ENCODE assay signal across 8 cellular contexts in the genomic region with DNA sequence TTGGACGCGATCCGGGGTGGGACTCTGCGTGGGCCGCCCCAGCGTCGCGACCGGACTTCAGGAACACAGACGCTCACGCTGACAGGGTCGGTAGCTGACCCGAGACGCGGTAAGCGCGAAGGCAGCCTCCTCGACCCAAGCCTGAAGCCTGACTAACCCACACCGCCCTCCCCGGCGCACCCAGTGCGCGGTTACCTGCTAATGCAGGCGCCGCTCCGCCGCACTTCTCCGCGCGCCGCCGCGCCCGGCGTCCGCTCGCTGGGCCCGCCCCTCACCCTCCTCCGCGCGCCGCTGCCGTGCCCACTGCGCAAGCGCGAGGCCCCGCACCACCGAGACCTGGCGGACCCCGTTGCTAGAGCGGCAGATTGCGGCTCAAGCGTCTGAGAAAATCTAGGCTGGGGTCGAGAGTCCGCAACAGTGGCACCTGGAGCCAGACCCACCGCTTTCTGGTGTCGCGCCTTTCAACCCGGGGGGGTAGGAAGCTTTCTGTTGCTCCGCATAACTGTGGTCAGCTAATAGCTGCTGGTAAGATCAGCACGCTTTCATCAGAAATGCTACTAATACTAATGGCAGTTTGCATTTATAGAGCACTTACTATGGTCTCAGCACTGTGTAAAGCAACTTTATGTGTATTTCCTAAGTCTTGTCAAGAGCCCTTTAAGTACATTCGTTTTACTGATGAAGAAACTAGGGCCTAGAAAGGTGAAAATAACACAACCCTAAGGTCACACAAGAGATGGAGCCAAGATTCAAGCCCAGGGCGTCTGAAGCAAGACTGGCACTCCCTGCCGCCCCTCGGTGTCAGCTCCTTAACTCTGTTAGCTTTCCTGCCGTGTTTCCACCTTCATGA. TPM values are rescaled to one million over a fixed set of nuclear protein-coding genes. Genes with fewer than 3 reads are reported as not detected.
DNase-seq lines count a peak whose midpoint lies in the region; ATAC-seq and TF ChIP-seq lines count a peak whose summit lies in the region.

Gene TBCCD1 (minus strand): TSS at position 268 of the 850 bp plus-strand sequence. CDS start 3,010 bp downstream, outside the sequence.

- DNase-seq in NCI-H146 treated with DMSO at 0.1 percent for 48 hours (lab: John Stamatoyannopoulos, UW; ENCODE audit: unreplicated experiment) (peak; percentile 90), T-helper 17 cell (peak; percentile 94 to 99 (median 95)), amygdala (lab: John Stamatoyannopoulos, UW) (peak; percentile 37 to 95 (median 84)), left ventricle myocardium inferior (peak; percentile 91), progenitor cell of endocrine pancreas (ENCODE audit: low spot score, unreplicated experiment) (peak; percentile 98), upper lobe of right lung (peak; percentile 96)

- peaks cover 2% of the 10 kb centered on the region for H3K36me3 ChIP-seq in left ventricle myocardium inferior
- H3K36me3 ChIP-seq in upper lobe of right lung = peaks cover 1% of the 10 kb centered on the region

- peaks cover 81% of the 10 kb centered on the region for H3K4me1 ChIP-seq in left ventricle myocardium inferior
- peaks cover 27% of the 10 kb centered on the region for H3K4me1 ChIP-seq in upper lobe of right lung

- H3K9me3 Mint-ChIP-seq in progenitor cell of endocrine pancreas (ENCODE audit: low read depth) = no peaks in the 10 kb centered on the region

- H3K27me3 ChIP-seq in left ventricle myocardium inferior (ENCODE audit: low read depth) = no peaks in the 10 kb centered on the region
- no peaks in the 10 kb centered on the region for H3K27me3 ChIP-seq in upper lobe of right lung

- ATAC-seq in HG02870 (IDR thresholded peaks at IDR 0.05; ENCODE audit: unreplicated experiment) (peak; percentile 32), T-helper 17 cell (peak; percentile 63), upper lobe of right lung (peak; percentile 90)

- peak within 1 kb of the TSS; percentile 88 for H3K4me3 ChIP-seq in left ventricle myocardium inferior
- H3K4me3 ChIP-seq in upper lobe of right lung = peak within 1 kb of the TSS; percentile 100

- TF ChIP-seq POLR2A in GM15510 (IDR thresholded peaks at IDR 0.05; ENCODE audit: borderline replicate concordance, extremely low read depth, insufficient read length) = peak; percentile 98

- intact Hi-C loops in left ventricle myocardium inferior (cut with micrococcal nuclease) (no loop called here), upper lobe of right lung (cut with DNase I) (no loop called here)

- TF ChIP-seq CTCF in left ventricle myocardium inferior (IDR thresholded peaks at IDR 0.05; ENCODE audit: borderline replicate concordance) (no peak), progenitor cell of endocrine pancreas (IDR thresholded peaks at IDR 0.05; ENCODE audit: unreplicated experiment) (no peak), upper lobe of right lung (IDR thresholded peaks at IDR 0.05) (no peak)

- H3K9me3 ChIP-seq in T-helper 17 cell (ENCODE audit: control insufficient read depth, low read length, poor library complexity, severe bottlenecking) (no peaks in the 10 kb centered on the region), left ventricle myocardium inferior (replicated peaks) (no peaks in the 10 kb centered on the region), upper lobe of right lung (no peaks in the 10 kb centered on the region)

- H3K27me3 Mint-ChIP-seq in T-helper 17 cell = no peaks in the 10 kb centered on the region
- no peaks in the 10 kb centered on the region for H3K27me3 Mint-ChIP-seq in progenitor cell of endocrine pancreas

- H3K4me1 Mint-ChIP-seq in T-helper 17 cell (peaks cover 38% of the 10 kb centered on the region), progenitor cell of endocrine pancreas (ENCODE audit: low read depth) (peaks cover 26% of the 10 kb centered on the region)

- H3K27ac ChIP-seq in left ventricle myocardium inferior (replicated peaks) = peak within 1 kb of the TSS; percentile 91
- peak within 1 kb of the TSS; percentile 90 for H3K27ac ChIP-seq in upper lobe of right lung

- peaks cover 2% of the 10 kb centered on the region for H3K36me3 Mint-ChIP-seq in T-helper 17 cell (ENCODE audit: low read depth)
- peaks cover 2% of the 10 kb centered on the region for H3K36me3 Mint-ChIP-seq in progenitor cell of endocrine pancreas (ENCODE audit: insufficient read depth)

- peak within 1 kb of the TSS; percentile 92 for H3K27ac Mint-ChIP-seq in T-helper 17 cell
- H3K27ac Mint-ChIP-seq in progenitor cell of endocrine pancreas = peak within 1 kb of the TSS; percentile 96

- H3K4me3 Mint-ChIP-seq in T-helper 17 cell (peak within 1 kb of the TSS; percentile 94), progenitor cell of endocrine pancreas (ENCODE audit: low read depth) (peak within 1 kb of the TSS; percentile 92)

RNA-seq across cellular contexts. Expression of gene TBCCD1, which starts in this region (rescaled TPM):
- total RNA-seq in T-helper 17 cell = 10 to 100 TPM; 12.9 to 14.2 TPM
- total RNA-seq in left ventricle myocardium inferior = 6.2 TPM
- total RNA-seq in progenitor cell of endocrine pancreas = 13.5 and 14.2 TPM in 2 replicates
- 11.3 TPM for total RNA-seq in upper lobe of right lung

Comparison
In these comparisons a context has a peak if more than half of its experiments do, and no peak if none do; other contexts are left out.
1. Peak in every context shown above with its lines: DNase-seq, ATAC-seq, H3K4me3 ChIP-seq and H3K27ac ChIP-seq.
2. ATAC-seq: peak in every context shown above with its lines; median percentile 90 in upper lobe of right lung; 63 in T-helper 17 cell; 32 in HG02870.